ENCODE assay signal across 9 cellular contexts in the genomic region with DNA sequence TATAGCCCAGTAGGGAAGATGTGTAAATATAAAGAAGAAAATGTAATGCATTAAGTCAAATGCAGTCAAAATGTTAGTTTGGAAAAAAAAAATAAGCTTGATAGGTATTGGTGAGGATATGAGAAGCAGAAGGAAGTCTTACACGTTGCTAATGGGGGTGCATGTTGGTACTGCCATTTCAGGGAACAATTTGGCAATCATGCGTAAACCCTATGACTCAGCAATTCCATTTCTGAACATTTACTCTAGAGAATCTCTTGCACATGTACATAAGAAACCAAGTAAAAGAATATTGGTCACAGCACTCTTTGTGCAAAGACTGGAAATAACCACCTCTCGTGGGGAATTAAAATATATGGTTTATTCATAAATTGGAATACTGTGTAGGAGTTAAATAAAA. TPM values are rescaled to one million over a fixed set of nuclear protein-coding genes. Genes with fewer than 3 reads are reported as not detected.
DNase-seq lines count a peak whose midpoint lies in the region; ATAC-seq and TF ChIP-seq lines count a peak whose summit lies in the region.
"Had no signal": no experiment of that assay in that cellular context is flagged by ENCODE, and none has a peak within 500 bp of the region (broad histone marks: within the 10 kb centered on the region; RNA-seq: fewer than 3 reads in every experiment).

No MANE protein-coding gene starts in this region.

- no peak overlapping the region for H3K4me3 ChIP-seq in transverse colon

- no peak for TF ChIP-seq POLR2A in transverse colon (IDR thresholded peaks at IDR 0.05)

- no peak for TF ChIP-seq EP300 in transverse colon (IDR thresholded peaks at IDR 0.05; ENCODE audit: low read depth)

- H3K9me3 ChIP-seq in transverse colon: no peaks in the 10 kb centered on the region

- WGBS in transverse colon (ENCODE audit: low coverage in 1 of 2), 2 donors: 25 to 33% methylated on average over 3 of the region's 3 CpGs

- peak overlapping the region; percentile 47 to 75 (median 70) for H3K27ac ChIP-seq in transverse colon
- H3K27ac ChIP-seq: C4-2B had no signal

- ATAC-seq in HG03066 (IDR thresholded peaks at IDR 0.05; ENCODE audit: low read depth, unreplicated experiment): peak; percentile 28

- in situ Hi-C loops in transverse colon (cut with MboI; ENCODE audit: low pct_ligation_motif_present in 1 of 4, low pct_unique_long_range_greater_than_20kb in 1 of 4, low sequenced_read_pairs in 3 of 4): no loop called here

- no peaks in the 10 kb centered on the region for H3K36me3 ChIP-seq in transverse colon

- intact Hi-C loops in transverse colon (cut with DNase I; ENCODE audit: low total_unique reads): no loop called here

- no peaks in the 10 kb centered on the region for H3K27me3 ChIP-seq in transverse colon

- TF ChIP-seq CTCF in transverse colon (IDR thresholded peaks at IDR 0.05): no peak

- peak; percentile 16 for DNase-seq in NCI-H1436 treated with DMSO at 0.1 percent for 48 hours (lab: John Stamatoyannopoulos, UW)
- DNase-seq in NCI-H1436 (lab: John Stamatoyannopoulos, UW): no peak
- peak; percentile 79 for DNase-seq in SW480 (ENCODE audit: low spot score)
- peak; percentile 17 for DNase-seq in globus pallidus (ENCODE audit: low spot score)
- no peak for DNase-seq in transverse colon
- DNase-seq in stimulated activated CD4-positive, alpha-beta T cell treated with anti-CD3 and anti-CD28 coated beads, Interleukin-2, amount 100 ng/mL, for 48 hours: no peak
- no peak for DNase-seq in mesenteric fat pad (ENCODE audit: low spot score)

- H3K4me1 ChIP-seq in transverse colon: peaks cover 8 to 37% (median 28%) of the 10 kb centered on the region in 4 donors

RNA-seq across cellular contexts. Expression of a gene that starts 35.5 kb away (rescaled TPM):
- 1 to 10 TPM; 1.1 to 7.9 (median 5.1) TPM for total RNA-seq in transverse colon
- 280 TPM for total RNA-seq in mesenteric fat pad

Comparison
In these comparisons a context has a peak if more than half of its experiments do, and no peak if none do; other contexts are left out.
1. DNase-seq: peak in NCI-H1436 treated with DMSO at 0.1 percent for 48 hours (single experiment), SW480 (single experiment) and globus pallidus (single experiment); none in NCI-H1436 (single experiment), transverse colon (single experiment), stimulated activated CD4-positive, alpha-beta T cell treated with anti-CD3 and anti-CD28 coated beads, Interleukin-2, amount 100 ng/mL, for 48 hours (0 of 2) and mesenteric fat pad (single experiment).
2. RNA of a gene that starts 35.5 kb away (total RNA-seq): 280 TPM in mesenteric fat pad (single experiment); 1.1 to 7.9 TPM in transverse colon; every median in the first group is over 10 times any median in the second.